ENCODE assay signal across 8 cellular contexts in the genomic region with DNA sequence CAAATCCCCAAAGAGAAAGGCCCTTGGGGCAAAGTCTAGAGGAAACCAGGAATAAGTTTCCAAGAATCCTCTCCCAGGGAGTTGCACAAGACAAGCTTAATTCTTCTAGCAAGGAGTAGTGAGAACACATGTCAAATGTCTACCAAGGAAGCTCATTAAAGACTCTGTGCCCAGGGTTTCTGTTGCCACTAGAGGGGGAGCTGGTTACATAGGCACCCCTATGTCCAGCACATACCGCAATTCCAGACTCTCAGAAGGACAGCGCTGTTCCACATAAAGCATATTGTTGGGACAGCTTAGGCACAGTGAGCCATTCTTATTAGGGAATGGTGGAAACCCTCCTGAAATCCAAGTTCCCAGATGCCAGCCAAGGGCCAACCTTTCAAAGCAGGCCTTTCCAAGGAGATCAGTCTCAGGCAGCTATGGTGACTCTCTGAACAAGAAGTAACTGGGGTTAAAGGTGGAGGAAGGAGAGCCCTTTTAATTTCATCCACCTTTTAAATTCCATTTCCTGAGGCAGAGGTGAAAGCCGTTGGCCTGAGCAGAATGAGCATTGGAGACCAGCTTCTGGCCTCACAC.
DNase-seq lines count a peak whose midpoint lies in the region; ATAC-seq and TF ChIP-seq lines count a peak whose summit lies in the region.

No MANE protein-coding gene starts in this region.

- no peak overlapping the region for H2AK5ac ChIP-seq in mesenchymal stem cell (ENCODE audit: low read length, severe bottlenecking)

- DNase-seq in GM04503 (ENCODE audit: low read depth) (peak; percentile 68), NCI-H460 (ENCODE audit: extremely low read depth, low read depth) (peak; percentile 46), coronary artery (ENCODE audit: low spot score) (peak; percentile 58), mesenchymal stem cell (peak; percentile 62), T-helper 17 cell (no peak), NCI-H1105 (lab: John Stamatoyannopoulos, UW) (no peak)

- no peak overlapping the region for H2AFZ ChIP-seq in mesenchymal stem cell (ENCODE audit: low read depth, low read length)

- peaks cover 12 to 76% of the 10 kb centered on the region in 2 experiments for H3K27me3 ChIP-seq in mesenchymal stem cell (ENCODE audit: control insufficient read depth in 1 of 2, insufficient read depth in 1 of 2, low read length in 2 of 2)

- no peak overlapping the region for H2BK12ac ChIP-seq in mesenchymal stem cell (ENCODE audit: low read length in 2 of 2)

- no peaks in the 10 kb centered on the region for H3K4me1 Mint-ChIP-seq in T-helper 17 cell

- no peak overlapping the region for H2BK5ac ChIP-seq in mesenchymal stem cell (ENCODE audit: low read depth, low read length, poor library complexity, severe bottlenecking)

- H3K36me3 Mint-ChIP-seq in T-helper 17 cell (ENCODE audit: low read depth), result no peaks in the 10 kb centered on the region

- H3K4me3 Mint-ChIP-seq in T-helper 17 cell, result no peak overlapping the region

- TF ChIP-seq CTCF in coronary artery (IDR thresholded peaks at IDR 0.05), result peak; percentile 27

- no peak overlapping the region for H4K91ac ChIP-seq in mesenchymal stem cell (ENCODE audit: low read length)

- H3K4me3 ChIP-seq in coronary artery (no peak overlapping the region), mesenchymal stem cell (ENCODE audit: insufficient read depth in 1 of 2, low read depth in 1 of 2, low read length in 2 of 2) (no peak overlapping the region)

- no peaks in the 10 kb centered on the region for H3K79me1 ChIP-seq in mesenchymal stem cell (replicated peaks; ENCODE audit: low read length, poor library complexity, severe bottlenecking)

- H3K4me2 ChIP-seq in mesenchymal stem cell (ENCODE audit: low read length, poor library complexity, severe bottlenecking), result no peak overlapping the region

- H3K4me1 ChIP-seq in mesenchymal stem cell (ENCODE audit: control insufficient read depth, insufficient read depth, low read depth, low read length), result peaks cover 3% of the 10 kb centered on the region

- H2BK15ac ChIP-seq in mesenchymal stem cell (ENCODE audit: low read depth, poor library complexity, severe bottlenecking), result no peak overlapping the region

- no peak overlapping the region for H3K14ac ChIP-seq in mesenchymal stem cell (ENCODE audit: low read length in 2 of 2)

- no peak overlapping the region for H3K27ac Mint-ChIP-seq in T-helper 17 cell

- no peak overlapping the region for H3K23ac ChIP-seq in mesenchymal stem cell (ENCODE audit: low read length in 2 of 2)

- ATAC-seq in GM18511 (IDR thresholded peaks at IDR 0.05; ENCODE audit: unreplicated experiment) (no peak), HG02759 (IDR thresholded peaks at IDR 0.05; ENCODE audit: unreplicated experiment) (no peak), T-helper 17 cell (no peak)

- H3K9me3 ChIP-seq in mesenchymal stem cell (ENCODE audit: control insufficient read depth, low read length) (no peaks in the 10 kb centered on the region), T-helper 17 cell (ENCODE audit: control insufficient read depth, low read length, poor library complexity, severe bottlenecking) (no peaks in the 10 kb centered on the region)

- no peak overlapping the region for H3K9ac ChIP-seq in mesenchymal stem cell (ENCODE audit: low read length)

- H3K27me3 Mint-ChIP-seq in T-helper 17 cell, result peaks cover 13% of the 10 kb centered on the region

- H3K18ac ChIP-seq in mesenchymal stem cell (ENCODE audit: low read depth in 1 of 2, low read length in 2 of 2), result no peak overlapping the region

- H4K8ac ChIP-seq in mesenchymal stem cell (ENCODE audit: low read length), result no peak overlapping the region

- 85% methylated on average over 3 of the region's 3 CpGs for WGBS in mesenchymal stem cell

- H2BK120ac ChIP-seq in mesenchymal stem cell (ENCODE audit: low read depth, low read length), result no peak overlapping the region

- H3K27ac ChIP-seq in coronary artery (no peak overlapping the region), mesenchymal stem cell (ENCODE audit: low read length, poor library complexity, severe bottlenecking) (no peak overlapping the region)

- H3K36me3 ChIP-seq in mesenchymal stem cell (ENCODE audit: control insufficient read depth in 1 of 2, insufficient read depth in 2 of 2, low read depth in 1 of 2, low read length in 2 of 2), result no peaks in the 10 kb centered on the region

- no peak overlapping the region for H3K4ac ChIP-seq in mesenchymal stem cell (ENCODE audit: low read depth in 1 of 2, low read length in 2 of 2)

Comparison
In these comparisons a context has a peak if more than half of its experiments do, and no peak if none do; other contexts are left out.
1. DNase-seq: peak in GM04503 (single experiment), NCI-H460 (single experiment), coronary artery (single experiment) and mesenchymal stem cell (single experiment); none in T-helper 17 cell (0 of 3) and NCI-H1105 (single experiment).